Comparison of ENCODE assay signal across 16 cellular contexts in genomic region chr4:6785572-6785925, GRCh38. TPM values are rescaled to one million over a fixed set of nuclear protein-coding genes. Genes with fewer than 3 reads are reported as not detected.
A peak's percentile ranks its signal among the peaks of the same experiment; 100 is the strongest.
DNase-seq lines count a peak whose midpoint lies in the region; ATAC-seq and TF ChIP-seq lines count a peak whose summit lies in the region.
"Had no signal": no experiment of that assay in that cellular context is flagged by ENCODE, and none has a peak within 500 bp of the region (broad histone marks: within the 10 kb centered on the region; RNA-seq: fewer than 3 reads in every experiment).

No MANE protein-coding gene starts in this region.

- H3K27ac ChIP-seq in HUES48 (ENCODE audit: low read depth, low read length): peak overlapping the region; percentile 3
- H3K27ac ChIP-seq in psoas muscle: peak overlapping the region; percentile 53
- H3K27ac ChIP-seq: adrenal gland had no signal

- no peaks in the 10 kb centered on the region for H3K9me3 Mint-ChIP-seq in activated T-cell treated with anti-CD3 and anti-CD28 coated beads, Interleukin-2, amount 50 U/mL, for 4 hours
- H3K9me3 Mint-ChIP-seq in activated T-cell treated with anti-CD3 and anti-CD28 coated beads, Interleukin-2, amount 50 U/mL, for 24 hours: no peaks in the 10 kb centered on the region
- H3K9me3 Mint-ChIP-seq: HFFc6 had no signal

- peaks cover 19% of the 10 kb centered on the region for H3K36me3 Mint-ChIP-seq in activated T-cell treated with anti-CD3 and anti-CD28 coated beads, Interleukin-2, amount 50 U/mL, for 4 hours (ENCODE audit: insufficient read depth)
- peaks cover 36% of the 10 kb centered on the region for H3K36me3 Mint-ChIP-seq in activated T-cell treated with anti-CD3 and anti-CD28 coated beads, Interleukin-2, amount 50 U/mL, for 24 hours (ENCODE audit: low read depth)

- H3K9ac ChIP-seq in HUES48 (ENCODE audit: low read depth, low read length): no peak overlapping the region

- no peak for TF ChIP-seq CTCF in psoas muscle (IDR thresholded peaks at IDR 0.05)
- no peak for TF ChIP-seq CTCF in lower leg skin (IDR thresholded peaks at IDR 0.05)

- H3K4me1 ChIP-seq in HUES48 (ENCODE audit: control insufficient read depth, insufficient read depth, low read length) (peaks cover 22% of the 10 kb centered on the region), psoas muscle (peaks cover 71% of the 10 kb centered on the region)

- TF ChIP-seq POLR2A in lower leg skin (IDR thresholded peaks at IDR 0.05): no peak

- 96 to 100% (median 97%) methylated on average over 1 of the region's 1 CpG for WGBS in psoas muscle, 3 donors
- WGBS in lower leg skin, 2 donors: 91 to 97% methylated on average over 1 of the region's 1 CpG

- H3K36me3 ChIP-seq in HUES48 (ENCODE audit: control insufficient read depth, insufficient read depth, low read length) (peaks cover 6% of the 10 kb centered on the region), psoas muscle (ENCODE audit: insufficient read depth in 1 of 2, low read depth in 1 of 2) (peaks cover 0 to 5% of the 10 kb centered on the region in 2 donors)
- H3K36me3 ChIP-seq: adrenal gland had no signal

- intact Hi-C loops in psoas muscle (cut with DNase I) (loop anchor here in 1 of 2 donors (5.0 kb wide), 1 partner anchor 47 kb away; no protein-coding TSS in a partner anchor), lower leg skin (cut with DNase I; ENCODE audit: low total_unique reads) (no loop called here)

- H3K27ac Mint-ChIP-seq in activated T-cell treated with anti-CD3 and anti-CD28 coated beads, Interleukin-2, amount 50 U/mL, for 24 hours: no peak overlapping the region
- H3K27ac Mint-ChIP-seq: HFFc6 had no signal

- peaks cover 56% of the 10 kb centered on the region for H3K4me1 Mint-ChIP-seq in activated T-cell treated with anti-CD3 and anti-CD28 coated beads, Interleukin-2, amount 50 U/mL, for 4 hours (ENCODE audit: low read depth)
- peaks cover 62% of the 10 kb centered on the region for H3K4me1 Mint-ChIP-seq in activated T-cell treated with anti-CD3 and anti-CD28 coated beads, Interleukin-2, amount 50 U/mL, for 24 hours (ENCODE audit: low read depth)

- peak overlapping the region; percentile 55 for H3K4me3 Mint-ChIP-seq in activated T-cell treated with anti-CD3 and anti-CD28 coated beads, Interleukin-2, amount 50 U/mL, for 4 hours
- no peak overlapping the region for H3K4me3 Mint-ChIP-seq in activated T-cell treated with anti-CD3 and anti-CD28 coated beads, Interleukin-2, amount 50 U/mL, for 24 hours
- H3K4me3 Mint-ChIP-seq: HFFc6 had no signal

- DNase-seq in activated T-cell treated with anti-CD3 and anti-CD28 coated beads, Interleukin-2, amount 50 U/mL, for 4 hours: no peak
- DNase-seq in activated T-cell treated with anti-CD3 and anti-CD28 coated beads, Interleukin-2, amount 50 U/mL, for 24 hours: no peak
- DNase-seq in islet precursor cell (peak; percentile 45), psoas muscle (no peak), lower leg skin (ENCODE audit: low spot score in 2 of 2) (no peak), NCI-H2029 (lab: John Stamatoyannopoulos, UW) (no peak), SHP77 (lab: John Stamatoyannopoulos, UW) (no peak)
- DNase-seq: activated CD4-positive, CD25-positive, alpha-beta regulatory T cell treated with anti-CD3 and anti-CD28 coated beads, Interleukin-2, amount 50 U/mL, for 72 hours; central memory CD4-positive, alpha-beta T cell; GF-D8; HFFc6; NCI-H1930; NCI-H510A; T-helper 9 cell had no signal

- H3K27me3 ChIP-seq in HUES48 (ENCODE audit: control insufficient read depth, insufficient read depth, low read length): peaks cover 4% of the 10 kb centered on the region; the same call in 1 of the 2 replicates
- H3K27me3 ChIP-seq in psoas muscle (ENCODE audit: insufficient read depth in 3 of 3, low read length in 2 of 3): no peaks in the 10 kb centered on the region
- H3K27me3 ChIP-seq: adrenal gland had no signal

- ATAC-seq in activated T-cell treated with anti-CD3 and anti-CD28 coated beads, Interleukin-2, amount 50 U/mL, for 4 hours: no peak
- no peak for ATAC-seq in psoas muscle

- no peaks in the 10 kb centered on the region for H3K27me3 Mint-ChIP-seq in activated T-cell treated with anti-CD3 and anti-CD28 coated beads, Interleukin-2, amount 50 U/mL, for 4 hours (ENCODE audit: low read depth)
- no peaks in the 10 kb centered on the region for H3K27me3 Mint-ChIP-seq in activated T-cell treated with anti-CD3 and anti-CD28 coated beads, Interleukin-2, amount 50 U/mL, for 24 hours

- no peak overlapping the region for H3K4me3 ChIP-seq in HUES48 (ENCODE audit: low read depth, low read length)
- H3K4me3 ChIP-seq in psoas muscle: peak overlapping the region; percentile 6
- no peak overlapping the region for H3K4me3 ChIP-seq in lower leg skin (ENCODE audit: low read depth, poor library complexity, severe bottlenecking)
- H3K4me3 ChIP-seq: adrenal gland had no signal

- no peaks in the 10 kb centered on the region for H3K9me3 ChIP-seq in HUES48 (ENCODE audit: control insufficient read depth, insufficient read depth, low read length)
- H3K9me3 ChIP-seq in psoas muscle: no peaks in the 10 kb centered on the region
- H3K9me3 ChIP-seq: adrenal gland had no signal

RNA-seq across cellular contexts. Expression of gene KIAA0232, which starts 3.0 kb away (rescaled TPM):
- 10 to 100 TPM; 14.5 to 20.0 (median 18.9) TPM for total RNA-seq in activated T-cell treated with anti-CD3 and anti-CD28 coated beads, Interleukin-2, amount 50 U/mL, for 4 hours
- total RNA-seq in psoas muscle (10 to 100 TPM; 50.9 to 79.8 (median 56.8) TPM), lower leg skin (10 to 100 TPM; 19.2 to 52.1 (median 24.6) TPM)
- 10 to 100 TPM in 2 of 3 donors, 1 to 10 TPM in 1; 8.7 to 53.3 (median 20.8) TPM for polyA plus RNA-seq in psoas muscle
